ENCODE assay signal across 23 cellular contexts in the genomic region with DNA sequence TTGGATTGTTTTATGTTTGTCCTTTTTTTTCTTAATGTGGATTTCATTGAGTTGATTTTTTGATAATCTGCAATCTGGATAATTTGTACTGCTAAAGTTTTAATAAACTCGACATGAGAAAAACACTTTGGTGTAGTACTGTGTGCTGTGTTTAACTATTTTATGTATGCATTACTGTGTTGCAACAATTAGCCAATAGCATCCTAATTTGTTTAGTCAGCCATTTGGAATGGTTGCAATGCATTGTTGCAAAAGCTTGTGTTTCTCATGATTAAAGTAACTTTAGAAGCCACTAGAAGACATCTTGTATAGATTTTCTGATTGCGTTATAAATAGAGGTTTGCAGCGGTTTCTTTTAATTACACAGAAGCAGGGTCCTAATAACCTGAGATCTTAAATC. TPM values are rescaled to one million over a fixed set of nuclear protein-coding genes. Genes with fewer than 3 reads are reported as not detected.
DNase-seq lines count a peak whose midpoint lies in the region; ATAC-seq and TF ChIP-seq lines count a peak whose summit lies in the region.
"Had no signal": no experiment of that assay in that cellular context is flagged by ENCODE, and none has a peak within 500 bp of the region (broad histone marks: within the 10 kb centered on the region; RNA-seq: fewer than 3 reads in every experiment).

No MANE protein-coding gene starts in this region.

- dilution Hi-C loops in IMR-90 (cut with HindIII; ENCODE audit: low sequenced_read_pairs, unreplicated experiment) = no loop called here

- H3K4me1 Mint-ChIP-seq in activated CD8-positive, alpha-beta T cell treated with anti-CD3 and anti-CD28 coated beads for 36 hours (ENCODE audit: low read depth) = no peaks in the 10 kb centered on the region
- H3K4me1 Mint-ChIP-seq: endodermal cell, GM23338 had no signal

- H3K27me3 Mint-ChIP-seq in activated CD8-positive, alpha-beta T cell treated with anti-CD3 and anti-CD28 coated beads for 36 hours = no peaks in the 10 kb centered on the region

- peak overlapping the region in 1 of 2 experiments; percentile 29; a peak in 1 of 4 replicates for H4K8ac ChIP-seq in IMR-90 (ENCODE audit: low read depth in 2 of 2, low read length in 2 of 2)

- H3K27me3 ChIP-seq in IMR-90 (ENCODE audit: control insufficient read depth, insufficient read depth, low read length) = no peaks in the 10 kb centered on the region
- H3K27me3 ChIP-seq: pancreas had no signal

- H3K4ac ChIP-seq in IMR-90 (ENCODE audit: low read depth, low read length) = no peak overlapping the region

- no peak overlapping the region for H2BK120ac ChIP-seq in IMR-90 (ENCODE audit: low read depth, low read length)

- TF ChIP-seq RAD21 in IMR-90 (IDR thresholded peaks at IDR 0.05; ENCODE audit: low read length) = no peak

- DNase-seq in AG09319 (ENCODE audit: extremely low read depth, low read depth) = peak; percentile 67
- DNase-seq in IMR-90 = peak; percentile 81
- DNase-seq in choroid plexus epithelial cell (ENCODE audit: low read depth) = peak; percentile 86
- peak; percentile 91 for DNase-seq in iris pigment epithelial cell (ENCODE audit: low read depth)
- no peak for DNase-seq in NCI-H2171 (lab: John Stamatoyannopoulos, UW)
- DNase-seq in activated CD8-positive, alpha-beta T cell treated with anti-CD3 and anti-CD28 coated beads for 36 hours = no peak
- no peak for DNase-seq in Kasumi-1 (lab: John Stamatoyannopoulos, UW)
- DNase-seq: activated CD4-positive, alpha-beta T cell treated with anti-CD3 and anti-CD28 coated beads for 48 hours; activated CD8-positive, alpha-beta memory T cell treated with anti-CD3 and anti-CD28 coated beads, Interleukin-2, amount 50 U/mL, for 4 hours; activated effector memory CD4-positive, alpha-beta T cell treated with anti-CD3 and anti-CD28 coated beads, Interleukin-2, amount 50 U/mL, for 16 hours; DMS153; endodermal cell; left ventricle myocardium inferior; NCI-H1930; NCI-H446 treated with DMSO at 0.1 percent for 48 hours; pancreas; stimulated activated CD4-positive, alpha-beta T cell treated with anti-CD3 and anti-CD28 coated beads, Interleukin-4, amount 100 ng/mL, for 4 hours; SW 1271 had no signal

- no peak overlapping the region for H2AK9ac ChIP-seq in IMR-90 (replicated peaks; ENCODE audit: low read depth, low read length, poor library complexity)

- H3K9me1 ChIP-seq in IMR-90 (ENCODE audit: insufficient read depth, low read length) = 0 out of 2 replicates have a peak, but pooled peaks cover 2% of the 10 kb centered on the region

- no peak for TF ChIP-seq CTCF in AG09319 (IDR thresholded peaks at IDR 0.05; ENCODE audit: low read depth, low read length)
- TF ChIP-seq CTCF in IMR-90 (conservative IDR thresholded peaks at IDR 0.05; ENCODE audit: low read depth, low read length) = no peak
- TF ChIP-seq CTCF in choroid plexus epithelial cell (conservative IDR thresholded peaks at IDR 0.05; ENCODE audit: low read depth, low read length) = no peak
- no peak for TF ChIP-seq CTCF in activated CD8-positive, alpha-beta T cell treated with anti-CD3 and anti-CD28 coated beads for 36 hours (IDR thresholded peaks at IDR 0.05)

- POLR2A ChIA-PET in IMR-90 (lab: Charles Lee; ENCODE audit: unreplicated experiment) = no interaction called here
- POLR2A ChIA-PET in activated CD8-positive, alpha-beta T cell treated with anti-CD3 and anti-CD28 coated beads for 36 hours (lab: Charles Lee) = no interaction called here

- H3K4me3 ChIP-seq in IMR-90 (ENCODE audit: insufficient read depth, low read depth, low read length) = no peak overlapping the region
- H3K4me3 ChIP-seq in choroid plexus epithelial cell (ENCODE audit: low read depth, low read length) = no peak overlapping the region
- H3K4me3 ChIP-seq: GM23338, left ventricle myocardium inferior, pancreas, smooth muscle cell had no signal

- peak overlapping the region; percentile 64 for H2BK5ac ChIP-seq in IMR-90 (ENCODE audit: low read depth, low read length, poor library complexity, severe bottlenecking)

- no peak for TF ChIP-seq POLR2A in IMR-90 (IDR thresholded peaks at IDR 0.05; ENCODE audit: low read depth, low read length)

- H3K27ac ChIP-seq in IMR-90 (ENCODE audit: insufficient read depth, low read length) = no peak overlapping the region
- H3K27ac ChIP-seq: C4-2B, left ventricle myocardium inferior, pancreas had no signal

- peaks cover 3 to 6% of the 10 kb centered on the region in 2 experiments; a peak in 1 of 4 replicates for H3K79me1 ChIP-seq in IMR-90 (ENCODE audit: low read depth in 1 of 2, low read length in 2 of 2)

- no peak overlapping the region for H2BK20ac ChIP-seq in IMR-90 (ENCODE audit: low read depth, low read length)

- no peak overlapping the region for H2AK5ac ChIP-seq in IMR-90 (ENCODE audit: low read depth, low read length)

- H3K56ac ChIP-seq in IMR-90 (ENCODE audit: extremely low read depth, insufficient read depth, low read length) = no peak overlapping the region

- in situ Hi-C loops in IMR-90 (cut with MboI; ENCODE audit: low sequenced_read_pairs) = no loop called here

- H3K9me3 ChIP-seq in IMR-90 (ENCODE audit: control insufficient read depth, insufficient read depth, low read length) = no peaks in the 10 kb centered on the region
- H3K9me3 ChIP-seq: left ventricle myocardium inferior, pancreas had no signal

- no peak overlapping the region for H3K4me2 ChIP-seq in IMR-90 (ENCODE audit: low read depth, low read length)
- H3K4me2 ChIP-seq: GM23338, smooth muscle cell had no signal

- H3K36me3 ChIP-seq in IMR-90 (ENCODE audit: control insufficient read depth, insufficient read depth, low read length) = peaks cover 14% of the 10 kb centered on the region

- peaks cover 13% of the 10 kb centered on the region for H3K36me3 Mint-ChIP-seq in activated CD8-positive, alpha-beta T cell treated with anti-CD3 and anti-CD28 coated beads for 36 hours (ENCODE audit: low read depth)

- H4K20me1 ChIP-seq in IMR-90 (ENCODE audit: insufficient read depth, low read length) = no peaks in the 10 kb centered on the region

- CTCF ChIA-PET in IMR-90 (lab: Yijun Ruan, JAX) = no interaction called here
- CTCF ChIA-PET in activated CD8-positive, alpha-beta T cell treated with anti-CD3 and anti-CD28 coated beads for 36 hours (lab: Charles Lee) = interaction anchor here (0.8 kb wide), 1 partner anchor 110 kb away, joined by 4 read pairs; no protein-coding TSS in a partner anchor

- no TSS peak for BruUV-seq in IMR-90 (replicated peaks; lab: Mats Ljungman, UMichigan)

- H3K9me3 Mint-ChIP-seq in activated CD8-positive, alpha-beta T cell treated with anti-CD3 and anti-CD28 coated beads for 36 hours = no peaks in the 10 kb centered on the region
- H3K9me3 Mint-ChIP-seq: endodermal cell, GM23338 had no signal

- H3K14ac ChIP-seq in IMR-90 (replicated peaks; ENCODE audit: low read depth, low read length) = no peak overlapping the region

- H3K27ac Mint-ChIP-seq in activated CD8-positive, alpha-beta T cell treated with anti-CD3 and anti-CD28 coated beads for 36 hours = no peak overlapping the region
- H3K27ac Mint-ChIP-seq: endodermal cell, GM23338 had no signal

- ATAC-seq in IMR-90 (ENCODE audit: low read depth) = peak; percentile 63
- ATAC-seq in GM21515 (IDR thresholded peaks at IDR 0.05; ENCODE audit: unreplicated experiment) = no peak
- no peak for ATAC-seq in activated CD8-positive, alpha-beta T cell treated with anti-CD3 and anti-CD28 coated beads for 36 hours
- ATAC-seq: GM23338, pancreas had no signal

- no peak overlapping the region for H2BK15ac ChIP-seq in IMR-90 (ENCODE audit: low read depth, low read length)

- H4K5ac ChIP-seq in IMR-90 (ENCODE audit: low read depth, low read length) = no peak overlapping the region

- no peak overlapping the region for H3K18ac ChIP-seq in IMR-90 (ENCODE audit: low read depth, low read length)

- H3K23ac ChIP-seq in IMR-90 (ENCODE audit: low read depth, low read length) = no peak overlapping the region

- intact Hi-C loops in IMR-90 (cut with micrococcal nuclease) = loop anchor here (2.0 kb wide), 1 partner anchor 53 kb away; the partner anchor contains the start of gene PPIG
- intact Hi-C loops in activated CD8-positive, alpha-beta T cell treated with anti-CD3 and anti-CD28 coated beads for 36 hours (cut with micrococcal nuclease) = no loop called here

- H3K4me1 ChIP-seq in IMR-90 (ENCODE audit: control insufficient read depth, insufficient read depth, low read length) = peaks cover 3% of the 10 kb centered on the region; the same call in 1 of the 2 replicates
- H3K4me1 ChIP-seq: left ventricle myocardium inferior had no signal

- no peak overlapping the region for H2AFZ ChIP-seq in IMR-90 (replicated peaks; ENCODE audit: low read length, poor library complexity)
- H2AFZ ChIP-seq: GM23338 had no signal

- no peak overlapping the region for H3K9ac ChIP-seq in IMR-90 (ENCODE audit: low read depth, low read length)

- no peak overlapping the region for H3K4me3 Mint-ChIP-seq in activated CD8-positive, alpha-beta T cell treated with anti-CD3 and anti-CD28 coated beads for 36 hours
- H3K4me3 Mint-ChIP-seq: endodermal cell, GM23338 had no signal

- no peak overlapping the region for H4K91ac ChIP-seq in IMR-90 (ENCODE audit: insufficient read depth, low read depth, low read length)

- no CpG with 5 or more reads among the region's 3 CpGs for WGBS in IMR-90 (ENCODE audit: extremely low coverage in 2 of 2, insufficient read length in 1 of 2), 2 experiments

TF ChIP-seq in IMR-90, 13 proteins besides CTCF, POLR2A, EP300 and RAD21 (continues in another document):
- TF ChIP-seq CEBPB (IDR thresholded peaks at IDR 0.05; ENCODE audit: low read depth, low read length) = peak; percentile 96

RNA-seq across cellular contexts. Expression of gene PPIG, which starts 53.5 kb away (rescaled TPM):
- total RNA-seq in IMR-90 (2012; rRNA removed) = 10.4 and 30.8 TPM in 2 replicates
- polyA plus RNA-seq in IMR-90 (2012; rRNA removed) = 16.7 TPM in 2 replicates
- 0.91 and 1.6 TPM in 2 replicates for polyA plus RNA-seq in IMR-90 (2012; cell fraction: cytosol; rRNA removed)
- polyA plus RNA-seq in IMR-90 (2012; cell fraction: nucleus; rRNA removed; ENCODE audit: low replicate concordance) = 0.77 and 12.7 TPM in 2 replicates
- 10 to 100 TPM; 54.9 to 62.0 TPM for total RNA-seq in activated CD8-positive, alpha-beta T cell treated with anti-CD3 and anti-CD28 coated beads for 36 hours

RNA-seq across cellular contexts. Expression of gene CFAP210, which starts 56.6 kb away (rescaled TPM):
- not detected in 2 replicates for total RNA-seq in IMR-90 (2012; rRNA removed)
- not detected in 2 replicates for polyA plus RNA-seq in IMR-90 (2012; rRNA removed)
- polyA plus RNA-seq in IMR-90 (2012; cell fraction: cytosol; rRNA removed) = not detected in 2 replicates
- polyA plus RNA-seq in IMR-90 (2012; cell fraction: nucleus; rRNA removed; ENCODE audit: low replicate concordance) = not detected in 2 replicates
- total RNA-seq in activated CD8-positive, alpha-beta T cell treated with anti-CD3 and anti-CD28 coated beads for 36 hours = not detected
- total RNA-seq: GM23338, left ventricle myocardium inferior, subcutaneous adipose tissue had no signal
- polyA plus RNA-seq: smooth muscle cell had no signal

RNA-seq across cellular contexts. Expression of gene PHOSPHO2, which starts 56.6 kb away (rescaled TPM):
- total RNA-seq in IMR-90 (2012; rRNA removed) = 0.54 and 0.56 TPM in 2 replicates
- polyA plus RNA-seq in IMR-90 (2012; rRNA removed) = 0.46 and 0.48 TPM in 2 replicates
- polyA plus RNA-seq in IMR-90 (2012; cell fraction: cytosol; rRNA removed) = 0.14 and 0.23 TPM in 2 replicates
- polyA plus RNA-seq in IMR-90 (2012; cell fraction: nucleus; rRNA removed; ENCODE audit: low replicate concordance) = 0.32 and 0.94 TPM in 2 replicates
- 1 to 10 TPM; 3.2 to 3.9 TPM for total RNA-seq in activated CD8-positive, alpha-beta T cell treated with anti-CD3 and anti-CD28 coated beads for 36 hours

Comparison
In these comparisons a context has a peak if more than half of its experiments do, and no peak if none do; other contexts are left out.
1. DNase-seq: peak in AG09319 (single experiment), IMR-90 (single experiment), choroid plexus epithelial cell (single experiment) and iris pigment epithelial cell (single experiment); none in NCI-H2171 (single experiment), activated CD8-positive, alpha-beta T cell treated with anti-CD3 and anti-CD28 coated beads for 36 hours (single experiment) and Kasumi-1 (0 of 2).